Comparison of ENCODE assay signal across 1 cellular context in the genomic region with DNA sequence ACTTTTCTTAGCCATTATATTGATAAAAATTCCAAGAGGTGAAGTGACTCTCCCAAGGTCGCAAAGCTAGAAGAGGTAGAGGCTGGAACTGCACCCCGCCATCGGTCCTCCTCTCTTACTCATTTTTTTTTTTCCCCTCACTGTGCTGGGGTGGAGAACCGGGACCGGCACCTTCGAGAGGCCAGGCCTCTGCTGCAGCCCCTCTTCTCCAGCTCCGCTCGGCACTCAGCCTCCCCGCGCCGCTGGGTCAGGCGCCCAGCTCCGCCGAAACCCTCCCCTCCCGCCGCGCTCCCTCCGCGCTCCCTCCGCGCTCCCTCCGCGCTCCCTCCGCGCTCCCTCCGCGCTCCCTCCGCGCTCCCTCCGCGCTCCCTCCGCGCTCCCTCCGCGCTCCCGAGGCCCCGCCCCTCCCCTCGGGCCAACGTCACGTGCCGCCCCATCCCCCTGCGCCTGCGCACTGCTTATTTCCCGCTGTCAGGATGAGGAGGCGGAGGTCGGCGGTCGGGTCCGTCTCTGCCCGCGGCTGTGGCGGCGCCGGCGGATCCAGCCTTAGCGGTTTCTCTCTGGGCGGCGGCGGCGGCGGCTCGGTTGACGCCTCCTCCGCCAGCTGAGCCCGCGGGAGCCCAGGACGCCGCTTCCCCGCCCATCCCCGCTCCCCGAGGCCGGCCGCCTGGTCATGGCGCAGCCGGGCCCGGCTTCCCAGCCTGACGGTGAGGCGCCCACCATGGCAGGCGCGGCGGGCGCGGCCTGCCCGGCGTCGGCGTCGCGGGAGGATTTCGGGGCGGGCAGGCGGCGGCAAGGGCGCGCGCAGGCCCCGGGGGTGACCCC.
TF ChIP-seq lines count a peak whose summit lies in the region.

A gene with protein sequence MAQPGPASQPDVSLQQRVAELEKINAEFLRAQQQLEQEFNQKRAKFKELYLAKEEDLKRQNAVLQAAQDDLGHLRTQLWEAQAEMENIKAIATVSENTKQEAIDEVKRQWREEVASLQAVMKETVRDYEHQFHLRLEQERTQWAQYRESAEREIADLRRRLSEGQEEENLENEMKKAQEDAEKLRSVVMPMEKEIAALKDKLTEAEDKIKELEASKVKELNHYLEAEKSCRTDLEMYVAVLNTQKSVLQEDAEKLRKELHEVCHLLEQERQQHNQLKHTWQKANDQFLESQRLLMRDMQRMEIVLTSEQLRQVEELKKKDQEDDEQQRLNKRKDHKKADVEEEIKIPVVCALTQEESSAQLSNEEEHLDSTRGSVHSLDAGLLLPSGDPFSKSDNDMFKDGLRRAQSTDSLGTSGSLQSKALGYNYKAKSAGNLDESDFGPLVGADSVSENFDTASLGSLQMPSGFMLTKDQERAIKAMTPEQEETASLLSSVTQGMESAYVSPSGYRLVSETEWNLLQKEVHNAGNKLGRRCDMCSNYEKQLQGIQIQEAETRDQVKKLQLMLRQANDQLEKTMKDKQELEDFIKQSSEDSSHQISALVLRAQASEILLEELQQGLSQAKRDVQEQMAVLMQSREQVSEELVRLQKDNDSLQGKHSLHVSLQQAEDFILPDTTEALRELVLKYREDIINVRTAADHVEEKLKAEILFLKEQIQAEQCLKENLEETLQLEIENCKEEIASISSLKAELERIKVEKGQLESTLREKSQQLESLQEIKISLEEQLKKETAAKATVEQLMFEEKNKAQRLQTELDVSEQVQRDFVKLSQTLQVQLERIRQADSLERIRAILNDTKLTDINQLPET (plus strand): TSS at position 471 of the 825 bp plus-strand sequence. CDS start 203 bp downstream, at position 674.

TF ChIP-seq in HepG2, 621 proteins besides CTCF, POLR2A, EP300 and RAD21 (continued from another document and continues in another):
- TF ChIP-seq, protein P1, sequence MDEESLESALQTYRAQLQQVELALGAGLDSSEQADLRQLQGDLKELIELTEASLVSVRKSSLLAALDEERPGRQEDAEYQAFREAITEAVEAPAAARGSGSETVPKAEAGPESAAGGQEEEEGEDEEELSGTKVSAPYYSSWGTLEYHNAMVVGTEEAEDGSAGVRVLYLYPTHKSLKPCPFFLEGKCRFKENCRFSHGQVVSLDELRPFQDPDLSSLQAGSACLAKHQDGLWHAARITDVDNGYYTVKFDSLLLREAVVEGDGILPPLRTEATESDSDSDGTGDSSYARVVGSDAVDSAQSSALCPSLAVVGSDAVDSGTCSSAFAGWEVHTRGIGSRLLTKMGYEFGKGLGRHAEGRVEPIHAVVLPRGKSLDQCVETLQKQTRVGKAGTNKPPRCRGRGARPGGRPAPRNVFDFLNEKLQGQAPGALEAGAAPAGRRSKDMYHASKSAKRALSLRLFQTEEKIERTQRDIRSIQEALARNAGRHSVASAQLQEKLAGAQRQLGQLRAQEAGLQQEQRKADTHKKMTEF (CRISPR knock-in tag; IDR thresholded peaks at IDR 0.05) = peak; percentile 68; the same call in 1 of the 2 replicates
- TF ChIP-seq HOXA3 (CRISPR knock-in tag; IDR thresholded peaks at IDR 0.05) (peak; percentile 16; the same call in 1 of the 2 replicates), ZBTB7B (CRISPR knock-in tag; IDR thresholded peaks at IDR 0.05) (no peak), TBX3 (IDR thresholded peaks at IDR 0.05; ENCODE audit: borderline replicate concordance) (no peak), TAF1 (CRISPR knock-in tag; IDR thresholded peaks at IDR 0.05) (peak; percentile 93), SOX5 (CRISPR knock-in tag; IDR thresholded peaks at IDR 0.05; ENCODE audit: borderline replicate concordance) (no peak; the same call in 1 of the 2 replicates), ZNF644 (CRISPR knock-in tag; IDR thresholded peaks at IDR 0.05; ENCODE audit: low read depth) (no peak), ZNF768 (CRISPR knock-in tag; IDR thresholded peaks at IDR 0.05) (peak; percentile 64; the same call in 1 of the 2 replicates), ZNF746 (CRISPR knock-in tag; IDR thresholded peaks at IDR 0.05) (no peak), ZNF75D (CRISPR knock-in tag; IDR thresholded peaks at IDR 0.05; ENCODE audit: borderline replicate concordance) (no peak), ZNF775 (CRISPR knock-in tag; IDR thresholded peaks at IDR 0.05; ENCODE audit: borderline replicate concordance) (no peak), PCBP1 (IDR thresholded peaks at IDR 0.05; ENCODE audit: borderline replicate concordance, low read depth, low read length) (0 out of 2 replicates have a peak, but pooled peaks have one; percentile 75), FOXA3 (CRISPR knock-in tag; IDR thresholded peaks at IDR 0.05) (peak; percentile 12; the same call in 1 of the 2 replicates), HDAC2 (CRISPR knock-in tag; IDR thresholded peaks at IDR 0.05) (peak; percentile 33; the same call in 1 of the 2 replicates), MTF1 (CRISPR knock-in tag; IDR thresholded peaks at IDR 0.05) (no peak), ZSCAN20 (CRISPR knock-in tag; IDR thresholded peaks at IDR 0.05; ENCODE audit: borderline replicate concordance) (no peak), SUZ12 (IDR thresholded peaks at IDR 0.05; ENCODE audit: low read depth, low read length) (no peak), ZSCAN9 (CRISPR knock-in tag; IDR thresholded peaks at IDR 0.05; ENCODE audit: borderline replicate concordance) (no peak), RFX5 (IDR thresholded peaks at IDR 0.05; ENCODE audit: low read depth, low read length) (no peak), ZNF331 (CRISPR knock-in tag; IDR thresholded peaks at IDR 0.05) (peak; percentile 54; the same call in 1 of the 2 replicates), IKZF1 (IDR thresholded peaks at IDR 0.05) (no peak), KDM2A (CRISPR knock-in tag; IDR thresholded peaks at IDR 0.05; ENCODE audit: borderline replicate concordance, low read depth) (peak; percentile 60; the same call in 1 of the 2 replicates), GABPB1 (CRISPR knock-in tag; IDR thresholded peaks at IDR 0.05) (peak; percentile 74; the same call in 1 of the 2 replicates), ADNP (CRISPR knock-in tag; IDR thresholded peaks at IDR 0.05) (peak; percentile 53; the same call in 1 of the 2 replicates), SKI (IDR thresholded peaks at IDR 0.05; ENCODE audit: partially characterized antibody) (peak; percentile 52), ZNF556 (CRISPR knock-in tag; IDR thresholded peaks at IDR 0.05; ENCODE audit: borderline replicate concordance) (peak; percentile 60; the same call in 1 of the 2 replicates)
- TF ChIP-seq, protein P2, sequence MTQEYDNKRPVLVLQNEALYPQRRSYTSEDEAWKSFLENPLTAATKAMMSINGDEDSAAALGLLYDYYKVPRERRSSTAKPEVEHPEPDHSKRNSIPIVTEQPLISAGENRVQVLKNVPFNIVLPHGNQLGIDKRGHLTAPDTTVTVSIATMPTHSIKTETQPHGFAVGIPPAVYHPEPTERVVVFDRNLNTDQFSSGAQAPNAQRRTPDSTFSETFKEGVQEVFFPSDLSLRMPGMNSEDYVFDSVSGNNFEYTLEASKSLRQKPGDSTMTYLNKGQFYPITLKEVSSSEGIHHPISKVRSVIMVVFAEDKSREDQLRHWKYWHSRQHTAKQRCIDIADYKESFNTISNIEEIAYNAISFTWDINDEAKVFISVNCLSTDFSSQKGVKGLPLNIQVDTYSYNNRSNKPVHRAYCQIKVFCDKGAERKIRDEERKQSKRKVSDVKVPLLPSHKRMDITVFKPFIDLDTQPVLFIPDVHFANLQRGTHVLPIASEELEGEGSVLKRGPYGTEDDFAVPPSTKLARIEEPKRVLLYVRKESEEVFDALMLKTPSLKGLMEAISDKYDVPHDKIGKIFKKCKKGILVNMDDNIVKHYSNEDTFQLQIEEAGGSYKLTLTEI (CRISPR knock-in tag; conservative IDR thresholded peaks at IDR 0.05) = no peak
- TF ChIP-seq, protein P3, sequence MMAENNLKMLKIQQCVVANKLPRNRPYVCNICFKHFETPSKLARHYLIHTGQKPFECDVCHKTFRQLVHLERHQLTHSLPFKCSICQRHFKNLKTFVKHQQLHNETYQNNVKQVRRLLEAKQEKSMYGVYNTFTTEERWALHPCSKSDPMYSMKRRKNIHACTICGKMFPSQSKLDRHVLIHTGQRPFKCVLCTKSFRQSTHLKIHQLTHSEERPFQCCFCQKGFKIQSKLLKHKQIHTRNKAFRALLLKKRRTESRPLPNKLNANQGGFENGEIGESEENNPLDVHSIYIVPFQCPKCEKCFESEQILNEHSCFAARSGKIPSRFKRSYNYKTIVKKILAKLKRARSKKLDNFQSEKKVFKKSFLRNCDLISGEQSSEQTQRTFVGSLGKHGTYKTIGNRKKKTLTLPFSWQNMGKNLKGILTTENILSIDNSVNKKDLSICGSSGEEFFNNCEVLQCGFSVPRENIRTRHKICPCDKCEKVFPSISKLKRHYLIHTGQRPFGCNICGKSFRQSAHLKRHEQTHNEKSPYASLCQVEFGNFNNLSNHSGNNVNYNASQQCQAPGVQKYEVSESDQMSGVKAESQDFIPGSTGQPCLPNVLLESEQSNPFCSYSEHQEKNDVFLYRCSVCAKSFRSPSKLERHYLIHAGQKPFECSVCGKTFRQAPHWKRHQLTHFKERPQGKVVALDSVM (CRISPR knock-in tag; IDR thresholded peaks at IDR 0.05) = peak; percentile 46; the same call in 1 of the 2 replicates
- TF ChIP-seq, protein P4, sequence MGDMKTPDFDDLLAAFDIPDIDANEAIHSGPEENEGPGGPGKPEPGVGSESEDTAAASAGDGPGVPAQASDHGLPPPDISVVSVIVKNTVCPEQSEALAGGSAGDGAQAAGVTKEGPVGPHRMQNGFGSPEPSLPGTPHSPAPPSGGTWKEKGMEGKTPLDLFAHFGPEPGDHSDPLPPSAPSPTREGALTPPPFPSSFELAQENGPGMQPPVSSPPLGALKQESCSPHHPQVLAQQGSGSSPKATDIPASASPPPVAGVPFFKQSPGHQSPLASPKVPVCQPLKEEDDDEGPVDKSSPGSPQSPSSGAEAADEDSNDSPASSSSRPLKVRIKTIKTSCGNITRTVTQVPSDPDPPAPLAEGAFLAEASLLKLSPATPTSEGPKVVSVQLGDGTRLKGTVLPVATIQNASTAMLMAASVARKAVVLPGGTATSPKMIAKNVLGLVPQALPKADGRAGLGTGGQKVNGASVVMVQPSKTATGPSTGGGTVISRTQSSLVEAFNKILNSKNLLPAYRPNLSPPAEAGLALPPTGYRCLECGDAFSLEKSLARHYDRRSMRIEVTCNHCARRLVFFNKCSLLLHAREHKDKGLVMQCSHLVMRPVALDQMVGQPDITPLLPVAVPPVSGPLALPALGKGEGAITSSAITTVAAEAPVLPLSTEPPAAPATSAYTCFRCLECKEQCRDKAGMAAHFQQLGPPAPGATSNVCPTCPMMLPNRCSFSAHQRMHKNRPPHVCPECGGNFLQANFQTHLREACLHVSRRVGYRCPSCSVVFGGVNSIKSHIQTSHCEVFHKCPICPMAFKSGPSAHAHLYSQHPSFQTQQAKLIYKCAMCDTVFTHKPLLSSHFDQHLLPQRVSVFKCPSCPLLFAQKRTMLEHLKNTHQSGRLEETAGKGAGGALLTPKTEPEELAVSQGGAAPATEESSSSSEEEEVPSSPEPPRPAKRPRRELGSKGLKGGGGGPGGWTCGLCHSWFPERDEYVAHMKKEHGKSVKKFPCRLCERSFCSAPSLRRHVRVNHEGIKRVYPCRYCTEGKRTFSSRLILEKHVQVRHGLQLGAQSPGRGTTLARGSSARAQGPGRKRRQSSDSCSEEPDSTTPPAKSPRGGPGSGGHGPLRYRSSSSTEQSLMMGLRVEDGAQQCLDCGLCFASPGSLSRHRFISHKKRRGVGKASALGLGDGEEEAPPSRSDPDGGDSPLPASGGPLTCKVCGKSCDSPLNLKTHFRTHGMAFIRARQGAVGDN (CRISPR knock-in tag; IDR thresholded peaks at IDR 0.05) = peak; percentile 72
- TF ChIP-seq, protein P5, sequence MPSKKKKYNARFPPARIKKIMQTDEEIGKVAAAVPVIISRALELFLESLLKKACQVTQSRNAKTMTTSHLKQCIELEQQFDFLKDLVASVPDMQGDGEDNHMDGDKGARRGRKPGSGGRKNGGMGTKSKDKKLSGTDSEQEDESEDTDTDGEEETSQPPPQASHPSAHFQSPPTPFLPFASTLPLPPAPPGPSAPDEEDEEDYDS (CRISPR knock-in tag; IDR thresholded peaks at IDR 0.05) = peak; percentile 50; the same call in 1 of the 2 replicates
- TF ChIP-seq, protein P6, sequence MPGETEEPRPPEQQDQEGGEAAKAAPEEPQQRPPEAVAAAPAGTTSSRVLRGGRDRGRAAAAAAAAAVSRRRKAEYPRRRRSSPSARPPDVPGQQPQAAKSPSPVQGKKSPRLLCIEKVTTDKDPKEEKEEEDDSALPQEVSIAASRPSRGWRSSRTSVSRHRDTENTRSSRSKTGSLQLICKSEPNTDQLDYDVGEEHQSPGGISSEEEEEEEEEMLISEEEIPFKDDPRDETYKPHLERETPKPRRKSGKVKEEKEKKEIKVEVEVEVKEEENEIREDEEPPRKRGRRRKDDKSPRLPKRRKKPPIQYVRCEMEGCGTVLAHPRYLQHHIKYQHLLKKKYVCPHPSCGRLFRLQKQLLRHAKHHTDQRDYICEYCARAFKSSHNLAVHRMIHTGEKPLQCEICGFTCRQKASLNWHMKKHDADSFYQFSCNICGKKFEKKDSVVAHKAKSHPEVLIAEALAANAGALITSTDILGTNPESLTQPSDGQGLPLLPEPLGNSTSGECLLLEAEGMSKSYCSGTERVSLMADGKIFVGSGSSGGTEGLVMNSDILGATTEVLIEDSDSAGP (CRISPR knock-in tag; IDR thresholded peaks at IDR 0.05; ENCODE audit: borderline replicate concordance) = peak; percentile 66; the same call in 1 of the 2 replicates
- TF ChIP-seq, protein P7, sequence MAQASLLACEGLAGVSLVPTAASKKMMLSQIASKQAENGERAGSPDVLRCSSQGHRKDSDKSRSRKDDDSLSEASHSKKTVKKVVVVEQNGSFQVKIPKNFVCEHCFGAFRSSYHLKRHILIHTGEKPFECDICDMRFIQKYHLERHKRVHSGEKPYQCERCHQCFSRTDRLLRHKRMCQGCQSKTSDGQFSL (CRISPR knock-in tag; IDR thresholded peaks at IDR 0.05) = no peak
- TF ChIP-seq, protein P8, sequence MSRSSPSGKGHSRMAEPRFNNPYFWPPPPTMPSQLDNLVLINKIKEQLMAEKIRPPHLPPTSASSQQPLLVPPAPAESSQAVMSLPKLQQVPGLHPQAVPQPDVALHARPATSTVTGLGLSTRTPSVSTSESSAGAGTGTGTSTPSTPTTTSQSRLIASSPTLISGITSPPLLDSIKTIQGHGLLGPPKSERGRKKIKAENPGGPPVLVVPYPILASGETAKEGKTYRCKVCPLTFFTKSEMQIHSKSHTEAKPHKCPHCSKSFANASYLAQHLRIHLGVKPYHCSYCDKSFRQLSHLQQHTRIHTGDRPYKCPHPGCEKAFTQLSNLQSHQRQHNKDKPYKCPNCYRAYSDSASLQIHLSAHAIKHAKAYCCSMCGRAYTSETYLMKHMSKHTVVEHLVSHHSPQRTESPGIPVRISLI (CRISPR knock-in tag; IDR thresholded peaks at IDR 0.05; ENCODE audit: borderline replicate concordance) = peak; percentile 69; the same call in 1 of the 2 replicates
- TF ChIP-seq, protein P9, sequence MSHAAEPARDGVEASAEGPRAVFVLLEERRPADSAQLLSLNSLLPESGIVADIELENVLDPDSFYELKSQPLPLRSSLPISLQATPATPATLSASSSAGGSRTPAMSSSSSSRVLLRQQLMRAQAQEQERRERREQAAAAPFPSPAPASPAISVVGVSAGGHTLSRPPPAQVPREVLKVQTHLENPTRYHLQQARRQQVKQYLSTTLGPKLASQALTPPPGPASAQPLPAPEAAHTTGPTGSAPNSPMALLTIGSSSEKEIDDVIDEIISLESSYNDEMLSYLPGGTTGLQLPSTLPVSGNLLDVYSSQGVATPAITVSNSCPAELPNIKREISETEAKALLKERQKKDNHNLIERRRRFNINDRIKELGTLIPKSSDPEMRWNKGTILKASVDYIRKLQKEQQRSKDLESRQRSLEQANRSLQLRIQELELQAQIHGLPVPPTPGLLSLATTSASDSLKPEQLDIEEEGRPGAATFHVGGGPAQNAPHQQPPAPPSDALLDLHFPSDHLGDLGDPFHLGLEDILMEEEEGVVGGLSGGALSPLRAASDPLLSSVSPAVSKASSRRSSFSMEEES (CRISPR knock-in tag; IDR thresholded peaks at IDR 0.05) = peak; percentile 74
- TF ChIP-seq, protein P10, sequence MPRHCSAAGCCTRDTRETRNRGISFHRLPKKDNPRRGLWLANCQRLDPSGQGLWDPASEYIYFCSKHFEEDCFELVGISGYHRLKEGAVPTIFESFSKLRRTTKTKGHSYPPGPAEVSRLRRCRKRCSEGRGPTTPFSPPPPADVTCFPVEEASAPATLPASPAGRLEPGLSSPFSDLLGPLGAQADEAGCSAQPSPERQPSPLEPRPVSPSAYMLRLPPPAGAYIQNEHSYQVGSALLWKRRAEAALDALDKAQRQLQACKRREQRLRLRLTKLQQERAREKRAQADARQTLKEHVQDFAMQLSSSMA (CRISPR knock-in tag; IDR thresholded peaks at IDR 0.05) = no peak
